In genomic region chr10:22583683-22584082, GRCh38 we compare ENCODE assay signal across 1 cellular context.
TF ChIP-seq lines count a peak whose summit lies in the region.

No MANE protein-coding gene starts in this region.

TF ChIP-seq in WTC11, 78 proteins besides CTCF, POLR2A, EP300 and RAD21 (continued from another document):
- no peak for TF ChIP-seq ZNF532 (CRISPR knock-in tag; IDR thresholded peaks at IDR 0.05; ENCODE audit: borderline replicate concordance)
- TF ChIP-seq E2F4 (CRISPR knock-in tag; IDR thresholded peaks at IDR 0.05; ENCODE audit: borderline replicate concordance, low read depth) = no peak
- no peak for TF ChIP-seq GTF2I (CRISPR knock-in tag; conservative IDR thresholded peaks at IDR 0.05)
- TF ChIP-seq SMAD4 (CRISPR knock-in tag; IDR thresholded peaks at IDR 0.05) = no peak
- no peak for TF ChIP-seq ZNF423 (CRISPR knock-in tag; IDR thresholded peaks at IDR 0.05)
- TF ChIP-seq ETV6 (CRISPR knock-in tag; IDR thresholded peaks at IDR 0.05) = no peak
- no peak for TF ChIP-seq EMX1 (CRISPR knock-in tag; IDR thresholded peaks at IDR 0.05)
- no peak for TF ChIP-seq ESRRA (CRISPR knock-in tag; IDR thresholded peaks at IDR 0.05; ENCODE audit: borderline replicate concordance)
- TF ChIP-seq HMGA2 (CRISPR knock-in tag; IDR thresholded peaks at IDR 0.05) = no peak
- no peak for TF ChIP-seq E2F1 (CRISPR knock-in tag; IDR thresholded peaks at IDR 0.05)
- no peak for TF ChIP-seq ATF3 (CRISPR knock-in tag; conservative IDR thresholded peaks at IDR 0.05)
- TF ChIP-seq SMAD3 (CRISPR knock-in tag; IDR thresholded peaks at IDR 0.05; ENCODE audit: borderline replicate concordance) = no peak
- no peak for TF ChIP-seq TEAD4 (CRISPR knock-in tag; IDR thresholded peaks at IDR 0.05)
- TF ChIP-seq RELA (CRISPR knock-in tag; IDR thresholded peaks at IDR 0.05; ENCODE audit: borderline replicate concordance) = no peak
